9 cellular contexts compared by ENCODE assay signal in genomic region chr14:21924479-21924878, GRCh38.
A peak's percentile ranks its signal among the peaks of the same experiment; 100 is the strongest.
DNase-seq lines count a peak whose midpoint lies in the region; ATAC-seq, FAIRE-seq and TF ChIP-seq lines count a peak whose summit lies in the region.
"Had no signal": no experiment of that assay in that cellular context is flagged by ENCODE, and none has a peak within 500 bp of the region (broad histone marks: within the 10 kb centered on the region; RNA-seq: fewer than 3 reads in every experiment).

No MANE protein-coding gene starts in this region.

- peak; percentile 71 for FAIRE-seq in GM18507 (lab: Jason Lieb, UNC)
- FAIRE-seq: colon had no signal

- DNase-seq in GM18507 (ENCODE audit: extremely low spot score, insufficient read length, low read depth) (no peak), mucosa of descending colon (peak; percentile 27 to 49 (median 30)), NOMO-1 (lab: John Stamatoyannopoulos, UW; ENCODE audit: unreplicated experiment in 2 of 2) (no peak), G401 (ENCODE audit: low spot score) (no peak), NCI-H524 treated with DMSO at 0.1 percent for 48 hours (lab: John Stamatoyannopoulos, UW) (no peak)
- peak; percentile 29 to 47 for DNase-seq in activated CD4-positive, alpha-beta T cell treated with anti-CD3 and anti-CD28 coated beads, Interleukin-2, amount 50 U/mL, for 4 hours

- ATAC-seq in HG03064 (IDR thresholded peaks at IDR 0.05; ENCODE audit: low read depth, unreplicated experiment) (peak; percentile 76), mucosa of descending colon (peak; percentile 90), HG03439 (IDR thresholded peaks at IDR 0.05; ENCODE audit: unreplicated experiment) (no peak)

- H3K4me3 ChIP-seq in mucosa of descending colon = no peak overlapping the region

- intact Hi-C loops in mucosa of descending colon (cut with DNase I, micrococcal nuclease) = no loop called here

- in situ Hi-C loops in G401 (cut with HindIII; ENCODE audit: low sequenced_read_pairs) = no loop called here

- no peaks in the 10 kb centered on the region for H3K4me1 ChIP-seq in mucosa of descending colon (ENCODE audit: low read depth)

- no peaks in the 10 kb centered on the region for H3K9me3 ChIP-seq in mucosa of descending colon

- no peaks in the 10 kb centered on the region for H3K36me3 ChIP-seq in mucosa of descending colon (ENCODE audit: low read depth)

- no peak for TF ChIP-seq CTCF in mucosa of descending colon (IDR thresholded peaks at IDR 0.05)

Comparison
In these comparisons a context has a peak if more than half of its experiments do, and no peak if none do; other contexts are left out.
1. DNase-seq: peak in activated CD4-positive, alpha-beta T cell treated with anti-CD3 and anti-CD28 coated beads, Interleukin-2, amount 50 U/mL, for 4 hours (2 of 2) and mucosa of descending colon (3 of 3); none in GM18507 (single experiment), NOMO-1 (0 of 2), G401 (single experiment) and NCI-H524 treated with DMSO at 0.1 percent for 48 hours (single experiment).